In the genomic region with DNA sequence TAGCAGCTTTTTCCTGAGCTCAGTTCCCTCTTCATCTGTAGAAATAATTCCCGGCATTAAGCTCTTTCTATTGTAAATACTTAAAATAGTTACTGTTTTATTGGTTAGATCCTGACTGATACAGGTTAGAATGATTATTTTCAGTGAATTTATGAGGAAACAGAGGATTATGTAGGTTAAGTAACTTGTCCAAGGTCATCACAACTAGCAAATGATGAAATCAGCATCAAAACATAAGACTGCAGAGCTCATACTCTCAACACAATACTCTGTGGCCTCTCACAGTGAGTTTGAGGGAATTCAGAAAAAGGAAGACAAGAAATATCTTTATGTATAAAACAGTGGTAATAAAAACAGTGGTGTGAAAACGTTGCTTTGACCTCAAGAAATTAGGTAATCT, we compare ENCODE assay signal across 17 cellular contexts.
A peak's percentile ranks its signal among the peaks of the same experiment; 100 is the strongest.
DNase-seq lines count a peak whose midpoint lies in the region; ATAC-seq and TF ChIP-seq lines count a peak whose summit lies in the region.
"Had no signal": no experiment of that assay in that cellular context is flagged by ENCODE, and none has a peak within 500 bp of the region (broad histone marks: within the 10 kb centered on the region; RNA-seq: fewer than 3 reads in every experiment).

No MANE protein-coding gene starts in this region.

- no peak overlapping the region for H4K8ac ChIP-seq in neuronal stem cell (ENCODE audit: low read depth, low read length)

- no peak overlapping the region for H3K4me2 ChIP-seq in neuronal stem cell (ENCODE audit: insufficient read depth, low read length, poor library complexity, severe bottlenecking)
- H3K4me2 ChIP-seq: SK-N-SH had no signal

- H3K27ac ChIP-seq in breast epithelium, result peak overlapping the region; percentile 62 to 78
- H3K27ac ChIP-seq in neuronal stem cell (replicated peaks; ENCODE audit: low read length), result no peak overlapping the region
- H3K27ac ChIP-seq: 22Rv1, C4-2B had no signal

- no peak overlapping the region for H3K18ac ChIP-seq in neuronal stem cell (ENCODE audit: low read length)

- no CpG with 5 or more reads among the region's 2 CpGs for WGBS in neuronal stem cell (ENCODE audit: extremely low coverage in 2 of 2, insufficient read length in 2 of 2, insufficient replicate concordance in 1 of 2), 2 donors

- POLR2A ChIA-PET in MCF 10A (lab: Yijun Ruan, JAX), result interaction anchor here (0.9 to 11.4 kb wide), 14 partner anchors 8 to 692 kb away, joined by 3 to 220 read pairs (median 6); no protein-coding TSS in a partner anchor

- no peak overlapping the region for H2BK120ac ChIP-seq in neuronal stem cell (ENCODE audit: low read depth, low read length)

- CTCF ChIA-PET in MCF 10A (lab: Yijun Ruan, JAX), result interaction anchor here (0.6 to 5.3 kb wide), 4 partner anchors 11 to 45 kb away, joined by 3 to 31 read pairs (median 4); no protein-coding TSS in a partner anchor

- H2BK15ac ChIP-seq in neuronal stem cell (ENCODE audit: low read length), result no peak overlapping the region

- H3K27me3 Mint-ChIP-seq in MCF 10A (ENCODE audit: insufficient read depth, unreplicated experiment), result no peaks in the 10 kb centered on the region

- H3K27me3 ChIP-seq in breast epithelium (no peaks in the 10 kb centered on the region), neuronal stem cell (ENCODE audit: control insufficient read depth in 3 of 3, insufficient read depth in 3 of 3, low read depth in 1 of 3, low read length in 3 of 3) (no peaks in the 10 kb centered on the region)
- H3K27me3 ChIP-seq: MG63 had no signal

- no peak overlapping the region for H4K91ac ChIP-seq in neuronal stem cell (ENCODE audit: low read depth, low read length, poor library complexity)

- H3K14ac ChIP-seq in neuronal stem cell (ENCODE audit: low read length), result no peak overlapping the region

- H2BK12ac ChIP-seq in neuronal stem cell (ENCODE audit: low read length), result no peak overlapping the region

- TF ChIP-seq CTCF in breast epithelium (IDR thresholded peaks at IDR 0.05), result no peak
- TF ChIP-seq CTCF in MCF 10A (IDR thresholded peaks at IDR 0.05; ENCODE audit: unreplicated experiment), result no peak
- TF ChIP-seq CTCF in fibroblast of villous mesenchyme (IDR thresholded peaks at IDR 0.05; ENCODE audit: insufficient read depth, low read depth, low read length), result no peak

- BruUV-seq in MCF 10A (replicated peaks; lab: Mats Ljungman, UMichigan), result no TSS peak

- peak overlapping the region; percentile 36 for H2AFZ ChIP-seq in neuronal stem cell (ENCODE audit: low read length)

- H3K9ac ChIP-seq in neuronal stem cell (ENCODE audit: low read depth, low read length, poor library complexity), result no peak overlapping the region
- H3K9ac ChIP-seq: SK-N-SH had no signal

- no peak for ATAC-seq in HG03469 (IDR thresholded peaks at IDR 0.05; ENCODE audit: unreplicated experiment)

- no peaks in the 10 kb centered on the region for H3K79me1 ChIP-seq in neuronal stem cell (ENCODE audit: low read depth, low read length)

- H3K9me3 ChIP-seq in breast epithelium (no peaks in the 10 kb centered on the region), neuronal stem cell (replicated peaks in 1 of 2; ENCODE audit: control insufficient read depth in 2 of 2, insufficient read depth in 1 of 2, low read depth in 1 of 2, low read length in 2 of 2) (peaks cover 0 to 4% of the 10 kb centered on the region in 2 donors)
- H3K9me3 ChIP-seq: MG63, SK-N-SH had no signal

- H2BK5ac ChIP-seq in neuronal stem cell (ENCODE audit: low read length), result no peak overlapping the region

- DNase-seq in breast epithelium (ENCODE audit: low spot score in 2 of 2) (no peak), MCF 10A (ENCODE audit: unreplicated experiment) (no peak), fibroblast of villous mesenchyme (ENCODE audit: low read depth) (peak; percentile 70), neuronal stem cell (ENCODE audit: low spot score) (no peak), D341Med (ENCODE audit: low spot score) (no peak), NAMALWA (ENCODE audit: low spot score) (no peak), ureter (ENCODE audit: low spot score) (no peak)
- DNase-seq: AML-193; H9; MG63; NCI-H748 treated with DMSO at 0.1 percent for 48 hours; NK-92 treated with Interleukin-12 subunit alpha and Interleukin-12 subunit beta, amount 100 ng/mL, for 24 hours; SHP77; SK-N-SH had no signal

- intact Hi-C loops in breast epithelium (cut with DNase I; ENCODE audit: low total_unique reads) (no loop called here), MCF 10A (cut with micrococcal nuclease) (no loop called here)

- peaks cover 20% of the 10 kb centered on the region for H3K4me1 Mint-ChIP-seq in MCF 10A (ENCODE audit: insufficient read depth, unreplicated experiment)

- no peak overlapping the region for H3K23ac ChIP-seq in neuronal stem cell (ENCODE audit: low read depth, low read length, poor library complexity)

- H3K27ac Mint-ChIP-seq in MCF 10A (ENCODE audit: low read depth, unreplicated experiment), result no peak overlapping the region

- H3K4me3 Mint-ChIP-seq in MCF 10A (ENCODE audit: unreplicated experiment), result no peak overlapping the region
- H3K4me3 Mint-ChIP-seq: H9 had no signal

- no peaks in the 10 kb centered on the region for H3K4me1 ChIP-seq in breast epithelium
- H3K4me1 ChIP-seq in neuronal stem cell (ENCODE audit: control insufficient read depth in 2 of 2, insufficient read depth in 1 of 2, low read depth in 1 of 2, low read length in 2 of 2), result peaks cover 20 to 23% of the 10 kb centered on the region in 2 donors

- no peak overlapping the region for H3K4ac ChIP-seq in neuronal stem cell (ENCODE audit: low read length)

- H3K4me3 ChIP-seq in breast epithelium (no peak overlapping the region), fibroblast of villous mesenchyme (ENCODE audit: low read depth, low read length) (no peak overlapping the region), neuronal stem cell (ENCODE audit: low read length in 2 of 2) (no peak overlapping the region)
- H3K4me3 ChIP-seq: MG63 had no signal

- H3K36me3 ChIP-seq in breast epithelium (no peaks in the 10 kb centered on the region), neuronal stem cell (replicated peaks in 1 of 2; ENCODE audit: control insufficient read depth in 2 of 2, insufficient read depth in 2 of 2, low read length in 2 of 2) (no peaks in the 10 kb centered on the region)
- H3K36me3 ChIP-seq: MG63 had no signal

- H2AK5ac ChIP-seq in neuronal stem cell (ENCODE audit: low read depth, low read length), result no peak overlapping the region

- no peaks in the 10 kb centered on the region for H3K9me3 Mint-ChIP-seq in MCF 10A (ENCODE audit: unreplicated experiment)
- H3K9me3 Mint-ChIP-seq: H9 had no signal

- H3K36me3 Mint-ChIP-seq in MCF 10A (ENCODE audit: insufficient read depth, unreplicated experiment), result no peaks in the 10 kb centered on the region

- TF ChIP-seq POLR2A in breast epithelium (IDR thresholded peaks at IDR 0.05), result no peak
